1 cellular context compared by ENCODE assay signal in genomic region chr12:54439521-54440255, GRCh38.
TF ChIP-seq lines count a peak whose summit lies in the region.

No MANE protein-coding gene starts in this region.

TF ChIP-seq in HCT116, 20 proteins besides CTCF, POLR2A, EP300 and RAD21 (continued from another document):
- TF ChIP-seq REST (IDR thresholded peaks at IDR 0.05; ENCODE audit: low read depth) (no peak), CBX3 (IDR thresholded peaks at IDR 0.05; ENCODE audit: low read depth) (no peak), ZBTB33 (IDR thresholded peaks at IDR 0.05; ENCODE audit: extremely low read depth, insufficient replicate concordance, low read length) (no peak), TCF7L2 (IDR thresholded peaks at IDR 0.05; ENCODE audit: borderline replicate concordance, extremely low read depth, insufficient read depth, insufficient read length) (no peak), FOSL1 (IDR thresholded peaks at IDR 0.05; ENCODE audit: low read depth) (no peak), POLR2AphosphoS5 (IDR thresholded peaks at IDR 0.05; ENCODE audit: low read depth, low read length) (no peak), JUND (IDR thresholded peaks at IDR 0.05) (no peak), CEBPB (IDR thresholded peaks at IDR 0.05; ENCODE audit: low read depth) (no peak), EZH2 (IDR thresholded peaks at IDR 0.05) (no peak)
TF ChIP-seq in HCT116: peak in this region for 0.
